In genomic region chr7:29723122-29723521, GRCh38 we compare ENCODE assay signal across 7 cellular contexts.
A peak's percentile ranks its signal among the peaks of the same experiment; 100 is the strongest.
DNase-seq lines count a peak whose midpoint lies in the region; FAIRE-seq and TF ChIP-seq lines count a peak whose summit lies in the region.
"Not testable (repeated sequence)": the region's sequence is repeated elsewhere in the genome, so short reads cannot be mapped to it uniquely, and the experiment has no call there.

No MANE protein-coding gene starts in this region.

- BruUV-seq in Calu3 (replicated peaks; lab: Mats Ljungman, UMichigan): not testable (repeated sequence)

- CTCF ChIA-PET in Calu3 (lab: Charles Lee): interaction anchor here (0.7 kb wide), 2 partner anchors 112 to 449 kb away, joined by 3 read pairs; no protein-coding TSS in a partner anchor

- DNase-seq in Calu3 (peak; percentile 92), HK-2 (ENCODE audit: unreplicated experiment) (peak; percentile 79), RCC 7860 (ENCODE audit: low spot score) (peak; percentile 87), astrocyte of the cerebellum (ENCODE audit: low read depth) (peak; percentile 93), epithelial cell of proximal tubule (ENCODE audit: low read depth) (peak; percentile 81), iris pigment epithelial cell (ENCODE audit: low read depth) (peak; percentile 97), non-pigmented ciliary epithelial cell (ENCODE audit: low read depth) (peak; percentile 86)

- H3K27me3 Mint-ChIP-seq in Calu3 (ENCODE audit: unreplicated experiment): not testable (repeated sequence)

- TF ChIP-seq CTCF in Calu3 (IDR thresholded peaks at IDR 0.05; ENCODE audit: unreplicated experiment); astrocyte of the cerebellum (IDR thresholded peaks at IDR 0.05; ENCODE audit: low read depth, low read length, missing control alignments); epithelial cell of proximal tubule (conservative IDR thresholded peaks at IDR 0.05; ENCODE audit: low read depth, low read length): not testable (repeated sequence)

- not testable (repeated sequence) for H3K36me3 Mint-ChIP-seq in Calu3 (ENCODE audit: insufficient read depth, unreplicated experiment)

- peak overlapping the region; percentile 39 for H3K4me3 Mint-ChIP-seq in Calu3 (ENCODE audit: low read depth, unreplicated experiment)

- FAIRE-seq in RCC 7860 (lab: Jason Lieb, UNC): peak; percentile 96

- intact Hi-C loops in Calu3 (cut with micrococcal nuclease; ENCODE audit: unreplicated experiment): not testable (repeated sequence)

- in situ Hi-C loops in astrocyte of the cerebellum (cut with HindIII; ENCODE audit: low sequenced_read_pairs): not testable (repeated sequence)

- H3K9me3 Mint-ChIP-seq in Calu3 (ENCODE audit: low read depth, unreplicated experiment): not testable (repeated sequence)

- H3K4me1 Mint-ChIP-seq in Calu3 (ENCODE audit: low read depth, unreplicated experiment): peaks cover 29% of the 10 kb centered on the region

- peak overlapping the region; percentile 75 for H3K27ac Mint-ChIP-seq in Calu3 (ENCODE audit: unreplicated experiment)

- H3K4me3 ChIP-seq in astrocyte of the cerebellum (ENCODE audit: low read depth, low read length); epithelial cell of proximal tubule (ENCODE audit: low read depth, low read length): not testable (repeated sequence)
